Comparison of ENCODE assay signal across 8 cellular contexts in genomic region chr20:47179267-47179666, GRCh38.
"Had no signal": no experiment of that assay in that cellular context is flagged by ENCODE, and none has a peak within 500 bp of the region (broad histone marks: within the 10 kb centered on the region; RNA-seq: fewer than 3 reads in every experiment).

No MANE protein-coding gene starts in this region.

- FAIRE-seq: G401.6, GM12878, GM12891, GM12892, GM18507, GM19239 had no signal

- H3K4me3 ChIP-seq: GM12878 had no signal

- DNase-seq: GDM1, GF-D8 had no signal

- ATAC-seq: GM12878 had no signal
